In the genomic region with DNA sequence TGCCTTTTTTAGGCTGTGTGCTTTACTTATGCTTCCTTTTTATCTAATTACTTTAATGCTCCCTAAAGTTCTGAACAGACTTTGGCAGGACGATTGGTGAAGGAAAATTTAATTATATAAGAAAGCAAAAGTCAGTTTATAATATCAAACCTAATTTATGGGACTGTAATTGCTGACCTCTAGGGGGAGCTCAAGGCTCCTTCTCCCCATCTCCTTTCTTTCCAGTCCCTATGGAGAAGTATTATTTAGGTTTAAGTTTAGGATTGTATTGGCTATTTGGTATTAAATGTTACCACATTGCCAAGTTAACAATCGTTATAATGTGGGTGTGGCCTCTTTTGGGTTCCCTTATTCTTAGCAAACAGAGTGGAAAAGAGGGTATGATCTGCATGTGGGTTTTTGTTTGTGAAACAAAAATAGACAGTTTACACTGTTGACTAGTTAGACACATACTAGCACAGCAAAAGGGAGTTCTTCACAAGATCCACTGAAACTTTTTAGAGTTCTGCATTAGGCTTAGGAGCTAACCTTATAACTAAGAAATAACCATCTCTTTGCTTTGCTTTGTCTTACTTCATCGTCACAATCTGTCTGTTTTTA, we compare ENCODE assay signal across 9 cellular contexts. TPM values are rescaled to one million over a fixed set of nuclear protein-coding genes. Genes with fewer than 3 reads are reported as not detected.
DNase-seq lines count a peak whose midpoint lies in the region; ATAC-seq and TF ChIP-seq lines count a peak whose summit lies in the region.
"Had no signal": no experiment of that assay in that cellular context is flagged by ENCODE, and none has a peak within 500 bp of the region (broad histone marks: within the 10 kb centered on the region; RNA-seq: fewer than 3 reads in every experiment).

No MANE protein-coding gene starts in this region.

- peak; percentile 75 for TF ChIP-seq CTCF in RWPE1 (conservative IDR thresholded peaks at IDR 0.05; ENCODE audit: low read depth)

- ATAC-seq in stimulated activated memory B cell treated with anti-CD40 and anti-IgM and Interleukin-4, amounts not matched to agents 10 μg/mL and 1 μg/mL and 100 μg/mL, for 72 hours: no peak
- ATAC-seq in HG02798 (IDR thresholded peaks at IDR 0.05; ENCODE audit: poor library complexity, unreplicated experiment): no peak
- ATAC-seq in HG03565 (IDR thresholded peaks at IDR 0.05; ENCODE audit: unreplicated experiment): no peak

- CTCF ChIA-PET in RWPE1 (lab: Yijun Ruan, JAX): interaction anchor here (1.0 kb wide), 1 partner anchor 20 kb away, joined by 6 read pairs; no protein-coding TSS in a partner anchor

- H3K27ac Mint-ChIP-seq in stimulated activated memory B cell treated with anti-CD40 and anti-IgM and Interleukin-4, amounts not matched to agents 10 μg/mL and 1 μg/mL and 100 μg/mL, for 72 hours: peak overlapping the region; percentile 64

- H3K27ac ChIP-seq in RWPE1: no peak overlapping the region

- no peak overlapping the region for H3K4me3 Mint-ChIP-seq in stimulated activated memory B cell treated with anti-CD40 and anti-IgM and Interleukin-4, amounts not matched to agents 10 μg/mL and 1 μg/mL and 100 μg/mL, for 72 hours
- H3K4me3 Mint-ChIP-seq: naive B cell had no signal

- peaks cover 13% of the 10 kb centered on the region for H3K36me3 Mint-ChIP-seq in stimulated activated memory B cell treated with anti-CD40 and anti-IgM and Interleukin-4, amounts not matched to agents 10 μg/mL and 1 μg/mL and 100 μg/mL, for 72 hours

- DNase-seq in CD1c-positive myeloid dendritic cell (ENCODE audit: extremely low spot score) (peak; percentile 54), H4 (ENCODE audit: low spot score) (peak; percentile 14), RWPE1 (ENCODE audit: low spot score) (peak; percentile 46), fibroblast of the conjunctiva (ENCODE audit: low read depth) (peak; percentile 43), activated gamma-delta T cell (lab: John Stamatoyannopoulos, UW) (no peak)
- DNase-seq: naive B cell had no signal

- peaks cover 7% of the 10 kb centered on the region for H3K9me3 Mint-ChIP-seq in stimulated activated memory B cell treated with anti-CD40 and anti-IgM and Interleukin-4, amounts not matched to agents 10 μg/mL and 1 μg/mL and 100 μg/mL, for 72 hours

- H3K4me1 Mint-ChIP-seq in stimulated activated memory B cell treated with anti-CD40 and anti-IgM and Interleukin-4, amounts not matched to agents 10 μg/mL and 1 μg/mL and 100 μg/mL, for 72 hours: peaks cover 23% of the 10 kb centered on the region

- no peaks in the 10 kb centered on the region for H3K27me3 Mint-ChIP-seq in stimulated activated memory B cell treated with anti-CD40 and anti-IgM and Interleukin-4, amounts not matched to agents 10 μg/mL and 1 μg/mL and 100 μg/mL, for 72 hours
- H3K27me3 Mint-ChIP-seq: naive B cell had no signal

- POLR2A ChIA-PET in RWPE1 (lab: Yijun Ruan, JAX; ENCODE audit: low non-redundant PET): no interaction called here

RNA-seq across cellular contexts. Expression of gene TNFSF4, which starts 48.2 kb away (rescaled TPM):
- total RNA-seq in H4 (2014; rRNA removed; shearing (Covaris generic)): 0.21 and 1.2 TPM in 2 replicates
